12 cellular contexts compared by ENCODE assay signal in genomic region chr11:128745296-128746183, GRCh38. TPM values are rescaled to one million over a fixed set of nuclear protein-coding genes. Genes with fewer than 3 reads are reported as not detected.
A peak's percentile ranks its signal among the peaks of the same experiment; 100 is the strongest.
DNase-seq lines count a peak whose midpoint lies in the region; ATAC-seq and TF ChIP-seq lines count a peak whose summit lies in the region.
"Had no signal": no experiment of that assay in that cellular context is flagged by ENCODE, and none has a peak within 500 bp of the region (broad histone marks: within the 10 kb centered on the region; RNA-seq: fewer than 3 reads in every experiment).

No MANE protein-coding gene starts in this region.

- peak overlapping the region; percentile 63 for H3K27ac Mint-ChIP-seq in activated naive CD4-positive, alpha-beta T cell treated with anti-CD3 and anti-CD28 coated beads, Interleukin-2, amount 10 ng/mL, durations not matched to agents 7 days and 5 days
- peak overlapping the region; percentile 42 for H3K27ac Mint-ChIP-seq in stimulated activated memory B cell treated with anti-CD40 and anti-IgM and Interleukin-4, amounts not matched to agents 10 μg/mL and 1 μg/mL and 100 μg/mL, for 72 hours

- no peaks in the 10 kb centered on the region for H3K27me3 Mint-ChIP-seq in activated naive CD4-positive, alpha-beta T cell treated with anti-CD3 and anti-CD28 coated beads, Interleukin-2, amount 10 ng/mL, durations not matched to agents 7 days and 5 days
- H3K27me3 Mint-ChIP-seq in stimulated activated memory B cell treated with anti-CD40 and anti-IgM and Interleukin-4, amounts not matched to agents 10 μg/mL and 1 μg/mL and 100 μg/mL, for 72 hours, result no peaks in the 10 kb centered on the region

- no peak overlapping the region for H3K4me3 ChIP-seq in fibroblast of pulmonary artery (replicated peaks; ENCODE audit: low read depth, low read length)
- H3K4me3 ChIP-seq: adrenal gland, psoas muscle had no signal

- peaks cover 63% of the 10 kb centered on the region for H3K36me3 Mint-ChIP-seq in activated naive CD4-positive, alpha-beta T cell treated with anti-CD3 and anti-CD28 coated beads, Interleukin-2, amount 10 ng/mL, durations not matched to agents 7 days and 5 days
- H3K36me3 Mint-ChIP-seq in stimulated activated memory B cell treated with anti-CD40 and anti-IgM and Interleukin-4, amounts not matched to agents 10 μg/mL and 1 μg/mL and 100 μg/mL, for 72 hours, result peaks cover 45% of the 10 kb centered on the region

- TF ChIP-seq CTCF in fibroblast of pulmonary artery (IDR thresholded peaks at IDR 0.05; ENCODE audit: low read length, missing control alignments), result no peak

- peaks cover 66% of the 10 kb centered on the region for H3K4me1 Mint-ChIP-seq in activated naive CD4-positive, alpha-beta T cell treated with anti-CD3 and anti-CD28 coated beads, Interleukin-2, amount 10 ng/mL, durations not matched to agents 7 days and 5 days
- H3K4me1 Mint-ChIP-seq in stimulated activated memory B cell treated with anti-CD40 and anti-IgM and Interleukin-4, amounts not matched to agents 10 μg/mL and 1 μg/mL and 100 μg/mL, for 72 hours, result peaks cover 77% of the 10 kb centered on the region

- no peak for ATAC-seq in stimulated activated memory B cell treated with anti-CD40 and anti-IgM and Interleukin-4, amounts not matched to agents 10 μg/mL and 1 μg/mL and 100 μg/mL, for 72 hours
- ATAC-seq in HG02678 (IDR thresholded peaks at IDR 0.05; ENCODE audit: unreplicated experiment) (no peak), HG03196 (IDR thresholded peaks at IDR 0.05; ENCODE audit: unreplicated experiment) (no peak)
- ATAC-seq: psoas muscle had no signal

- CTCF ChIA-PET in activated naive CD4-positive, alpha-beta T cell treated with anti-CD3 and anti-CD28 coated beads, Interleukin-2, amount 10 ng/mL, durations not matched to agents 7 days and 5 days (lab: Charles Lee), result no interaction called here

- no peak overlapping the region for H3K4me3 Mint-ChIP-seq in activated naive CD4-positive, alpha-beta T cell treated with anti-CD3 and anti-CD28 coated beads, Interleukin-2, amount 10 ng/mL, durations not matched to agents 7 days and 5 days
- no peak overlapping the region for H3K4me3 Mint-ChIP-seq in stimulated activated memory B cell treated with anti-CD40 and anti-IgM and Interleukin-4, amounts not matched to agents 10 μg/mL and 1 μg/mL and 100 μg/mL, for 72 hours

- no peaks in the 10 kb centered on the region for H3K9me3 Mint-ChIP-seq in activated naive CD4-positive, alpha-beta T cell treated with anti-CD3 and anti-CD28 coated beads, Interleukin-2, amount 10 ng/mL, durations not matched to agents 7 days and 5 days
- no peaks in the 10 kb centered on the region for H3K9me3 Mint-ChIP-seq in stimulated activated memory B cell treated with anti-CD40 and anti-IgM and Interleukin-4, amounts not matched to agents 10 μg/mL and 1 μg/mL and 100 μg/mL, for 72 hours

- DNase-seq in activated naive CD4-positive, alpha-beta T cell treated with anti-CD3 and anti-CD28 coated beads, Interleukin-2, amount 10 ng/mL, durations not matched to agents 7 days and 5 days, result no peak
- DNase-seq in activated naive CD4-positive, alpha-beta T cell (lab: John Stamatoyannopoulos, UW), result no peak
- DNase-seq in SK-MEL-5 (ENCODE audit: low read depth, low spot score), result peak; percentile 3
- DNase-seq in fibroblast of pulmonary artery (ENCODE audit: low read depth), result peak; percentile 48
- DNase-seq in RKO (ENCODE audit: low spot score), result no peak
- DNase-seq: activated CD4-positive, CD25-positive, alpha-beta regulatory T cell treated with anti-CD3 and anti-CD28 coated beads, Interleukin-2, amount 50 U/mL, for 72 hours; adrenal gland; C1 segment of cervical spinal cord; psoas muscle had no signal

- in situ Hi-C loops in SK-MEL-5 (cut with HindIII; ENCODE audit: low pct_unique_long_range_greater_than_20kb, low sequenced_read_pairs), result no loop called here

RNA-seq across cellular contexts. Expression of gene FLI1, which starts 51.7 kb away (rescaled TPM):
- 0.11 TPM in 1 of 2 replicates, not detected in the other for total RNA-seq in SK-MEL-5 (2014; rRNA removed; shearing (Covaris generic))
- polyA plus RNA-seq in SK-MEL-5 (2015; cell fraction: cytosol; rRNA removed), result not detected in 2 replicates
- polyA plus RNA-seq in SK-MEL-5 (2015; cell fraction: nucleus; rRNA removed), result not detected in 2 replicates

Comparison
In these comparisons a context has a peak if more than half of its experiments do, and no peak if none do; other contexts are left out.
1. DNase-seq: peak in SK-MEL-5 (single experiment) and fibroblast of pulmonary artery (single experiment); none in activated naive CD4-positive, alpha-beta T cell treated with anti-CD3 and anti-CD28 coated beads, Interleukin-2, amount 10 ng/mL, durations not matched to agents 7 days and 5 days (single experiment), activated naive CD4-positive, alpha-beta T cell (0 of 4) and RKO (single experiment).